18 cellular contexts compared by ENCODE assay signal in genomic region chr3:124276163-124276862, GRCh38.
A peak's percentile ranks its signal among the peaks of the same experiment; 100 is the strongest.
DNase-seq lines count a peak whose midpoint lies in the region; ATAC-seq and TF ChIP-seq lines count a peak whose summit lies in the region.
"Had no signal": no experiment of that assay in that cellular context is flagged by ENCODE, and none has a peak within 500 bp of the region (broad histone marks: within the 10 kb centered on the region; RNA-seq: fewer than 3 reads in every experiment).

No MANE protein-coding gene starts in this region.

- H3K4me3 ChIP-seq in body of pancreas (no peak overlapping the region), thyroid gland (replicated peaks in 1 of 3) (no peak overlapping the region)

- WGBS in body of pancreas, 2 donors = 83 to 85% methylated on average over 5 of the region's 5 CpGs
- WGBS in thyroid gland, 2 donors = 82 to 87% methylated on average over 5 of the region's 5 CpGs

- H3K4me1 ChIP-seq in body of pancreas (no peaks in the 10 kb centered on the region), thyroid gland (peaks cover 0 to 35% of the 10 kb centered on the region in 2 donors)

- H3K9me3 ChIP-seq in body of pancreas (no peaks in the 10 kb centered on the region), thyroid gland (no peaks in the 10 kb centered on the region)

- H3K9me3 Mint-ChIP-seq in nephron progenitor cell = no peaks in the 10 kb centered on the region
- H3K9me3 Mint-ChIP-seq: activated naive CD4-positive, alpha-beta T cell treated with anti-CD3 and anti-CD28 coated beads, Interleukin-2, amount 10 ng/mL, durations not matched to agents 7 days and 5 days; memory B cell; neural crest cell had no signal

- TF ChIP-seq CTCF in body of pancreas (IDR thresholded peaks at IDR 0.05) (no peak), nephron progenitor cell (IDR thresholded peaks at IDR 0.05) (no peak), thyroid gland (IDR thresholded peaks at IDR 0.05) (no peak)

- DNase-seq in body of pancreas (no peak), nephron progenitor cell (no peak), thyroid gland (no peak), NCI-H146 treated with DMSO at 0.1 percent for 48 hours (lab: John Stamatoyannopoulos, UW; ENCODE audit: unreplicated experiment) (no peak)
- no peak for DNase-seq in activated CD8-positive, alpha-beta memory T cell treated with anti-CD3 and anti-CD28 coated beads for 24 hours
- DNase-seq: activated CD4-positive, alpha-beta T cell treated with anti-CD3 and anti-CD28 coated beads for 48 hours; activated naive CD4-positive, alpha-beta T cell treated with anti-CD3 and anti-CD28 coated beads, Interleukin-2, amount 10 ng/mL, durations not matched to agents 7 days and 5 days; Calu3; effector memory CD8-positive, alpha-beta T cell; foreskin fibroblast; IMR-90; NCI-H1930; NCI-H524 treated with DMSO at 0.1 percent for 48 hours; OCI-M1 had no signal

- H3K36me3 ChIP-seq in body of pancreas (replicated peaks in 1 of 2; ENCODE audit: insufficient read depth in 1 of 2, low read depth in 2 of 2) = no peaks in the 10 kb centered on the region
- H3K36me3 ChIP-seq in thyroid gland = no peaks in the 10 kb centered on the region

- no peak for TF ChIP-seq POLR2A in body of pancreas (IDR thresholded peaks at IDR 0.05)
- TF ChIP-seq POLR2A in thyroid gland (IDR thresholded peaks at IDR 0.05) = no peak

- intact Hi-C loops in body of pancreas (cut with DNase I) = no loop called here
- intact Hi-C loops in thyroid gland (cut with DNase I) = no loop called here

- no peak overlapping the region for H3K4me3 Mint-ChIP-seq in nephron progenitor cell
- H3K4me3 Mint-ChIP-seq: activated naive CD4-positive, alpha-beta T cell treated with anti-CD3 and anti-CD28 coated beads, Interleukin-2, amount 10 ng/mL, durations not matched to agents 7 days and 5 days; effector memory CD8-positive, alpha-beta T cell; memory B cell; neural crest cell had no signal

- H3K27ac ChIP-seq in body of pancreas = peak overlapping the region in 3 of 4 donors; percentile 10 to 69 (median 54)
- peak overlapping the region; percentile 72 to 78 (median 78) for H3K27ac ChIP-seq in thyroid gland

- peaks cover 6% of the 10 kb centered on the region for H3K27me3 Mint-ChIP-seq in nephron progenitor cell (ENCODE audit: low read depth, poor library complexity)

- peaks cover 25% of the 10 kb centered on the region for H3K36me3 Mint-ChIP-seq in nephron progenitor cell (ENCODE audit: low read depth)
- H3K36me3 Mint-ChIP-seq: activated naive CD4-positive, alpha-beta T cell treated with anti-CD3 and anti-CD28 coated beads, Interleukin-2, amount 10 ng/mL, durations not matched to agents 7 days and 5 days; memory B cell had no signal

- ATAC-seq in body of pancreas (peak; percentile 27), esophagus mucosa (peak; percentile 34), GM21526 (IDR thresholded peaks at IDR 0.05; ENCODE audit: low FRiP score, unreplicated experiment) (no peak)
- ATAC-seq: effector memory CD8-positive, alpha-beta T cell had no signal

- H3K27me3 ChIP-seq in body of pancreas = no peaks in the 10 kb centered on the region
- H3K27me3 ChIP-seq in thyroid gland = no peaks in the 10 kb centered on the region

- peaks cover 37% of the 10 kb centered on the region for H3K4me1 Mint-ChIP-seq in nephron progenitor cell
- H3K4me1 Mint-ChIP-seq: activated naive CD4-positive, alpha-beta T cell treated with anti-CD3 and anti-CD28 coated beads, Interleukin-2, amount 10 ng/mL, durations not matched to agents 7 days and 5 days; memory B cell had no signal

- H3K27ac Mint-ChIP-seq in nephron progenitor cell = peak overlapping the region; percentile 15
- H3K27ac Mint-ChIP-seq: effector memory CD8-positive, alpha-beta T cell; memory B cell had no signal
